In the genomic region with DNA sequence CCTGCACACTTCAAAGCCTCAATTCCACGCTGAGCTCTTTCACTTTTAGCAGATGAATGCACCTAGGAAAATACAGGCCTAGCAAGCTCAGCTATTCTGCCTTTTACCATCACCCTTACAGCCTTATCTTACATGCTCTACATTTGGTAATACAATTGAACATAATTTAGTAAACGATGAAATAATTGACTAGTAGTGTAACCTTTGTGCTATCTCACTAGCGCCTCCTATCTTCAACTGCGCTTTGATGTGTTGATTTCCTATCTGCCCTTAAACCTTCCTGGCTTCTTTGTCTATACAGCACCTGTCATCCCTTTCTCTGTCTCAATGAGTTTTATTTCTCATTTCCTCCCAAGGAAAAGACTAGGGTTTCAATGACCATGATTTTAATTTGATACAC, we compare ENCODE assay signal across 14 cellular contexts.
DNase-seq lines count a peak whose midpoint lies in the region; ATAC-seq lines count a peak whose summit lies in the region.
"Had no signal": no experiment of that assay in that cellular context is flagged by ENCODE, and none has a peak within 500 bp of the region (broad histone marks: within the 10 kb centered on the region; RNA-seq: fewer than 3 reads in every experiment).

No MANE protein-coding gene starts in this region.

- H3K4me3 ChIP-seq in MG63: no peak overlapping the region
- H3K4me3 ChIP-seq: ascending aorta, HAP-1, prostate gland had no signal

- H3K4me3 Mint-ChIP-seq in IgD-negative memory B cell: peak overlapping the region in 3 of 4 donors; percentile 26 to 82 (median 53)
- H3K4me3 Mint-ChIP-seq: activated CD8-positive, alpha-beta T cell treated with anti-CD3 and anti-CD28 coated beads for 36 hours had no signal

- H3K27me3 ChIP-seq in MG63: no peaks in the 10 kb centered on the region
- H3K27me3 ChIP-seq: ascending aorta had no signal

- DNase-seq in iPS-NIHi7 (ENCODE audit: extremely low spot score) (peak; percentile 22), MG63 (no peak)
- no peak for DNase-seq in activated naive CD4-positive, alpha-beta T cell (lab: John Stamatoyannopoulos, UW)
- DNase-seq: activated CD8-positive, alpha-beta T cell treated with anti-CD3 and anti-CD28 coated beads for 36 hours; EL; left colon had no signal

- no peaks in the 10 kb centered on the region for H3K36me3 Mint-ChIP-seq in IgD-negative memory B cell

- H3K27ac Mint-ChIP-seq in IgD-negative memory B cell: peak overlapping the region in 2 of 3 donors; percentile 52 to 55
- H3K27ac Mint-ChIP-seq: activated CD8-positive, alpha-beta T cell treated with anti-CD3 and anti-CD28 coated beads for 36 hours had no signal

- peaks cover 0 to 3% (median 0%) of the 10 kb centered on the region in 3 donors for H3K9me3 Mint-ChIP-seq in IgD-negative memory B cell

- H3K4me1 Mint-ChIP-seq in IgD-negative memory B cell: peaks cover 15 to 35% (median 20%) of the 10 kb centered on the region in 3 donors

- no peaks in the 10 kb centered on the region for H3K27me3 Mint-ChIP-seq in IgD-negative memory B cell
- H3K27me3 Mint-ChIP-seq: activated CD8-positive, alpha-beta T cell treated with anti-CD3 and anti-CD28 coated beads for 36 hours had no signal

- ATAC-seq in GM18868 (IDR thresholded peaks at IDR 0.05; ENCODE audit: unreplicated experiment): peak; percentile 14
- peak; percentile 11 for ATAC-seq in HG02571 (IDR thresholded peaks at IDR 0.05; ENCODE audit: unreplicated experiment)
- no peak for ATAC-seq in GM18511 (IDR thresholded peaks at IDR 0.05; ENCODE audit: unreplicated experiment)
- ATAC-seq: activated CD8-positive, alpha-beta T cell treated with anti-CD3 and anti-CD28 coated beads for 36 hours; esophagus mucosa; left colon had no signal

- H3K36me3 ChIP-seq in MG63: no peaks in the 10 kb centered on the region
- H3K36me3 ChIP-seq: ascending aorta, HAP-1, prostate gland had no signal

- H3K9me3 ChIP-seq in MG63: no peaks in the 10 kb centered on the region
- H3K9me3 ChIP-seq: ascending aorta, HAP-1, prostate gland had no signal
